19 cellular contexts compared by ENCODE assay signal in the genomic region with DNA sequence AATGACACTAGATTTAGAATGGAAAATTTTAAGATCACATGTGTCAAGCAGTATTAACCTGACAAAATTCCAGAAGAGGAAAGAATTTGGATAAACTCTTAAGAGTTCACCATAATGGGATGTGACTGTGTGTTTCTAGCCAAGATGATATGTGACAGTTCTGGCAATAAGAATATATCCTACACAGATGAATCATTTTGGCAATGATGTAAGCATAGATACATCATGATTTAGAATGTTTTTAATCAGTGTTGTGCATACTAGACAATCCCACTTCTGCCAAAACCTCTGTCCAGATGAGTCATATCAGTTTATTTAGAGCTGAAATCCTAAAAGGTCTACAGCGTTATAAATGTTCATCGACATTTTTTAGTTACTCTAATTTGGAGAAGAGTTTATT. TPM values are rescaled to one million over a fixed set of nuclear protein-coding genes. Genes with fewer than 3 reads are reported as not detected.
A peak's percentile ranks its signal among the peaks of the same experiment; 100 is the strongest.
DNase-seq lines count a peak whose midpoint lies in the region; ATAC-seq and TF ChIP-seq lines count a peak whose summit lies in the region.
"Had no signal": no experiment of that assay in that cellular context is flagged by ENCODE, and none has a peak within 500 bp of the region (broad histone marks: within the 10 kb centered on the region; RNA-seq: fewer than 3 reads in every experiment).

No MANE protein-coding gene starts in this region.

- H2AFZ ChIP-seq in OCI-LY3 (ENCODE audit: low read depth, low read length) = no peak overlapping the region

- H3K9me3 ChIP-seq in OCI-LY3 (ENCODE audit: insufficient read depth, low read length) = no peaks in the 10 kb centered on the region
- H3K9me3 ChIP-seq: Caco-2, lower lobe of right lung, Peyer's patch, right lobe of liver had no signal

- H3K9ac ChIP-seq in OCI-LY3 (ENCODE audit: low read length) = no peak overlapping the region
- H3K9ac ChIP-seq: KMS-11 had no signal

- H3K79me2 ChIP-seq in OCI-LY3 (ENCODE audit: low read length) = no peaks in the 10 kb centered on the region

- H3K36me3 ChIP-seq in OCI-LY3 (replicated peaks; ENCODE audit: low read depth, low read length) = no peaks in the 10 kb centered on the region
- H3K36me3 ChIP-seq: lower lobe of right lung, Peyer's patch, right lobe of liver had no signal

- DNase-seq in EL (peak; percentile 8), epithelial cell of esophagus (ENCODE audit: low read depth) (peak; percentile 26), omental fat pad (ENCODE audit: low spot score) (no peak), foreskin melanocyte (no peak)
- DNase-seq in activated naive CD4-positive, alpha-beta T cell treated with Interleukin-2 at 50 U/mL for 16 hours = no peak
- DNase-seq: activated CD4-positive, alpha-beta T cell treated with anti-CD3 and anti-CD28 coated beads, Interleukin-2, amount 10 ng/mL, durations not matched to agents 24 days and 14 days; activated naive CD8-positive, alpha-beta T cell treated with anti-CD3 and anti-CD28 coated beads, Interleukin-2, amount 10 ng/mL, durations not matched to agents 7 days and 5 days; Caco-2; GF-D8; lower lobe of right lung; NCI-H2171; NCI-H774; Peyer's patch; right lobe of liver; stimulated activated CD4-positive, alpha-beta T cell treated with anti-CD3 and anti-CD28 coated beads, Interleukin-2, amount 100 ng/mL, for 24 hours had no signal

- no peak overlapping the region; the same call in 1 of the 2 replicates for H3K4me3 ChIP-seq in OCI-LY3 (ENCODE audit: low read length)
- H3K4me3 ChIP-seq in epithelial cell of esophagus (ENCODE audit: low read length) = no peak overlapping the region
- H3K4me3 ChIP-seq: lower lobe of right lung, Peyer's patch, right lobe of liver had no signal

- ATAC-seq in omental fat pad (ENCODE audit: low FRiP score) = peak; percentile 48
- ATAC-seq in HG02852 (IDR thresholded peaks at IDR 0.05; ENCODE audit: unreplicated experiment) = no peak
- ATAC-seq: lower lobe of right lung, right lobe of liver had no signal

- H3K27ac ChIP-seq in OCI-LY3 (ENCODE audit: low read length) = peak overlapping the region; percentile 19; the same call in 1 of the 2 replicates
- H3K27ac ChIP-seq: KMS-11, lower lobe of right lung, Peyer's patch, right lobe of liver had no signal

- H4K20me1 ChIP-seq in OCI-LY3 (ENCODE audit: insufficient read depth, low read length) = no peaks in the 10 kb centered on the region

- H3K4me1 ChIP-seq in OCI-LY3 (ENCODE audit: low read length) = peaks cover 31% of the 10 kb centered on the region
- H3K4me1 ChIP-seq: Caco-2, lower lobe of right lung, Peyer's patch, right lobe of liver had no signal

- TF ChIP-seq CTCF in OCI-LY3 (IDR thresholded peaks at IDR 0.05; ENCODE audit: low read depth, low read length) = no peak
- no peak for TF ChIP-seq CTCF in epithelial cell of esophagus (IDR thresholded peaks at IDR 0.05; ENCODE audit: insufficient read depth, low read depth, low read length, missing control alignments)
- no peak for TF ChIP-seq CTCF in omental fat pad (IDR thresholded peaks at IDR 0.05)

- H3K4me2 ChIP-seq in OCI-LY3 (ENCODE audit: low read length) = peak overlapping the region; percentile 88
- H3K4me2 ChIP-seq: KMS-11 had no signal

- H3K27me3 ChIP-seq in OCI-LY3 (ENCODE audit: low read depth, low read length) = no peaks in the 10 kb centered on the region
- H3K27me3 ChIP-seq: Peyer's patch, right lobe of liver had no signal

RNA-seq across cellular contexts. Expression of a gene that starts 48.8 kb away (rescaled TPM):
- 1 to 10 TPM in 1 of 4 donors, under 1 TPM in 3; 0.06 to 2.0 (median 0.17) TPM for total RNA-seq in omental fat pad
- total RNA-seq: activated CD4-positive, alpha-beta T cell treated with anti-CD3 and anti-CD28 coated beads, Interleukin-2, amount 10 ng/mL, durations not matched to agents 24 days and 14 days; activated naive CD8-positive, alpha-beta T cell treated with anti-CD3 and anti-CD28 coated beads, Interleukin-2, amount 10 ng/mL, durations not matched to agents 7 days and 5 days; Caco-2; osteoblast had no signal

Comparison
In these comparisons a context has a peak if more than half of its experiments do, and no peak if none do; other contexts are left out.
1. DNase-seq: peak in EL (single experiment) and epithelial cell of esophagus (single experiment); none in omental fat pad (single experiment), foreskin melanocyte (single experiment) and activated naive CD4-positive, alpha-beta T cell treated with Interleukin-2 at 50 U/mL for 16 hours (single experiment).